Comparison of ENCODE assay signal across 23 cellular contexts in the genomic region with DNA sequence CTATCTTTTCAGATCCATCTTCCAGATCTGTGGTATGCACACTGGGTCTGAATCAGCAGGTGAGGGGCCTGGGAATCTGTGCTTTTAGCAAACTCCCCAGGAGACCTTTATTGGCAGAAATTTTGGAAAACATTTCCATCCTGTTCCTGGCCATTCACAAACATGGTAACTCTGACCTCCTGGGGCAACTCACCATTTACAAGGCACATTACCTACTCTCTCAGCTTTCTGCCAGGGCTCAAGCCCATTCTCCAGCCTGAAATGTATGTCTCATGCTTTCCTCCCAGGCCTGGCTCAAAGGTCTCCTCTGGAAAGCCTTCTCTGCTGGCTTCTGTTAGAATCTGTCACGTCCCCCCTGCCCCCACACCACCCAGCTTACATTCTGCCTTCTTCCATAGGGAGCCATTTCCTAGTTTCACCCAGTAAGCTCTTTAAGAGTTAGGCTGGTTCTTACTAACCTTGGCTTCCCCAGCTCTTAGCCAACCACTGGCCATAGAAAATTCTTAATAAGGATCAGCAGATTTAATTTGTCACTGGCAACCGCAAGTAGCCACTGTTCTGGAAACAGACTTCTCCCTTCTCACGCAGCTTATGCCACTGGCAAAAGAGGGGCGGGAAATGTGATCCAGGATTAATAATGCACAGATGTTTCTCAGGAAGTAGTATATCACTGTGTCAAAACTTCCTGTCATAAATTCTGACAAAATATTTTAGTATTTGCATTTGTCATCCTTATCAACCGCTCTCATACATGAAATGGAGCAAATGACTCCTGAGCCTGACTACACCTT. TPM values are rescaled to one million over a fixed set of nuclear protein-coding genes. Genes with fewer than 3 reads are reported as not detected.
DNase-seq lines count a peak whose midpoint lies in the region; ATAC-seq and TF ChIP-seq lines count a peak whose summit lies in the region.
"Had no signal": no experiment of that assay in that cellular context is flagged by ENCODE, and none has a peak within 500 bp of the region (broad histone marks: within the 10 kb centered on the region; RNA-seq: fewer than 3 reads in every experiment).

No MANE protein-coding gene starts in this region.

- WGBS in psoas muscle, 3 donors, result 35 to 52% (median 42%) methylated on average over 5 of the region's 5 CpGs

- intact Hi-C loops in psoas muscle (cut with DNase I), result loop anchor here in 1 of 2 donors (5.0 kb wide), 1 partner anchor 663 kb away; no protein-coding TSS in a partner anchor

- H3K27ac ChIP-seq in RWPE2 (ENCODE audit: poor library complexity, severe bottlenecking) (no peak overlapping the region), psoas muscle (peak overlapping the region; percentile 28)
- H3K27ac ChIP-seq: A549, SJCRH30 had no signal

- H3K9me3 ChIP-seq in RWPE2 (ENCODE audit: severe bottlenecking), result no peaks in the 10 kb centered on the region
- no peaks in the 10 kb centered on the region for H3K9me3 ChIP-seq in psoas muscle
- H3K9me3 ChIP-seq: A549, SJCRH30 had no signal

- H3K4me3 ChIP-seq in RWPE2 (ENCODE audit: severe bottlenecking), result no peak overlapping the region
- no peak overlapping the region for H3K4me3 ChIP-seq in psoas muscle
- H3K4me3 ChIP-seq: A549, SJCRH30 had no signal

- in situ Hi-C loops in GM13976 (cut with MboI; ENCODE audit: low sequenced_read_pairs, unreplicated experiment), result loop anchor here (25.0 kb wide), 1 partner anchor 663 kb away; no protein-coding TSS in a partner anchor

- TF ChIP-seq CTCF in RWPE2 (IDR thresholded peaks at IDR 0.05; ENCODE audit: poor library complexity, severe bottlenecking), result no peak
- no peak for TF ChIP-seq CTCF in psoas muscle (IDR thresholded peaks at IDR 0.05)
- no peak for TF ChIP-seq CTCF in GM13976 (IDR thresholded peaks at IDR 0.05; ENCODE audit: borderline replicate concordance, control extremely low read depth, extremely low read depth, insufficient read depth, missing control alignments)

- H3K4me1 ChIP-seq in RWPE2 (ENCODE audit: insufficient read depth, poor library complexity, severe bottlenecking) (peaks cover 3% of the 10 kb centered on the region), psoas muscle (peaks cover 37% of the 10 kb centered on the region)
- H3K4me1 ChIP-seq: A549, SJCRH30 had no signal

- H3K36me3 ChIP-seq in RWPE2 (ENCODE audit: low read depth), result no peaks in the 10 kb centered on the region
- H3K36me3 ChIP-seq in psoas muscle (ENCODE audit: insufficient read depth in 1 of 2, low read depth in 1 of 2), result no peaks in the 10 kb centered on the region
- H3K36me3 ChIP-seq: SJCRH30 had no signal

- H3K27me3 ChIP-seq in RWPE2 (ENCODE audit: insufficient read depth, poor library complexity, severe bottlenecking) (no peaks in the 10 kb centered on the region), psoas muscle (ENCODE audit: insufficient read depth in 3 of 3, low read length in 2 of 3) (no peaks in the 10 kb centered on the region)
- H3K27me3 ChIP-seq: SJCRH30 had no signal

- peak; percentile 56 for ATAC-seq in RWPE2 (ENCODE audit: low read depth)
- ATAC-seq in psoas muscle, result peak; percentile 24 to 81 (median 68)
- no peak for ATAC-seq in HG03460 (IDR thresholded peaks at IDR 0.05; ENCODE audit: unreplicated experiment)
- ATAC-seq: A549; activated T-helper 17 cell treated with anti-CD3 and anti-CD28 coated beads, Interleukin-2, amount 50 U/mL, for 72 hours; stimulated activated memory B cell treated with anti-CD40 and anti-IgM and Interleukin-4, amounts not matched to agents 10 μg/mL and 1 μg/mL and 100 μg/mL, for 72 hours; T-helper 17 cell had no signal

- DNase-seq in NCI-H510A treated with DMSO at 0.1 percent for 48 hours (lab: John Stamatoyannopoulos, UW) (peak; percentile 24), NCI-H510A (lab: John Stamatoyannopoulos, UW) (no peak), LHCN-M2 (ENCODE audit: low read depth) (peak; percentile 26), RWPE2 (ENCODE audit: low spot score) (no peak), psoas muscle (no peak), GM13976 (ENCODE audit: low spot score) (no peak), retina (no peak)
- DNase-seq: activated CD4-positive, alpha-beta T cell treated with anti-CD3 and anti-CD28 coated beads, Interleukin-2, amount 50 U/mL, for 1 hour; activated CD8-positive, alpha-beta memory T cell treated with anti-CD3 and anti-CD28 coated beads, Interleukin-2, amount 50 U/mL, for 4 hours; activated naive CD8-positive, alpha-beta T cell treated with anti-CD3 and anti-CD28 coated beads for 36 hours; erythroblast; foreskin melanocyte; islet precursor cell; NCI-H146; NCI-H748 treated with DMSO at 0.1 percent for 48 hours; posterior cingulate gyrus; stimulated activated CD4-positive, alpha-beta T cell treated with anti-CD3 and anti-CD28 coated beads, Interleukin-1b, Interleukin-23, amount 100 ng/mL, for 48 hours; T-helper 17 cell had no signal

RNA-seq across cellular contexts. Expression of a gene that starts 55.0 kb away (rescaled TPM):
- total RNA-seq in LHCN-M2 (2014; rRNA removed), result 22.7 and 26.4 TPM in 2 replicates
- polyA plus RNA-seq in LHCN-M2 (2012), result 3.3 TPM
- total RNA-seq in psoas muscle, result 100 to 1,000 TPM in 2 of 4 donors, 10 to 100 TPM in 2; 65.0 to 163 (median 96.1) TPM
- polyA plus RNA-seq in psoas muscle, result 10 to 100 TPM; 12.5 to 57.0 (median 25.3) TPM

Comparison
In these comparisons a context has a peak if more than half of its experiments do, and no peak if none do; other contexts are left out.
1. DNase-seq: peak in NCI-H510A treated with DMSO at 0.1 percent for 48 hours (single experiment) and LHCN-M2 (single experiment); none in NCI-H510A (single experiment), RWPE2 (single experiment), psoas muscle (0 of 2), GM13976 (single experiment) and retina (single experiment).